Comparison of ENCODE assay signal across 20 cellular contexts in genomic region chr6:35376282-35376681, GRCh38. TPM values are rescaled to one million over a fixed set of nuclear protein-coding genes. Genes with fewer than 3 reads are reported as not detected.
DNase-seq lines count a peak whose midpoint lies in the region; ATAC-seq and TF ChIP-seq lines count a peak whose summit lies in the region.
"Had no signal": no experiment of that assay in that cellular context is flagged by ENCODE, and none has a peak within 500 bp of the region (broad histone marks: within the 10 kb centered on the region; RNA-seq: fewer than 3 reads in every experiment).

No MANE protein-coding gene starts in this region.

- no peaks in the 10 kb centered on the region for H3K9me2 ChIP-seq in OCI-LY7 (ENCODE audit: insufficient read depth, low read length)

- peak overlapping the region; percentile 84 for H3K27ac ChIP-seq in fibroblast of lung (ENCODE audit: insufficient read depth, low read length)
- H3K27ac ChIP-seq in thoracic aorta: peak overlapping the region; percentile 78 to 87
- no peak overlapping the region for H3K27ac ChIP-seq in OCI-LY7 (ENCODE audit: low read depth, low read length, poor library complexity, severe bottlenecking)
- H3K27ac ChIP-seq: 22Rv1, skin epidermis, tibial nerve, WERI-Rb-1 had no signal

- no peak overlapping the region for H3K4me3 Mint-ChIP-seq in activated CD4-positive, alpha-beta T cell treated with anti-CD3 and anti-CD28 coated beads, Interleukin-2, amount 10 ng/mL, durations not matched to agents 7 days and 5 days
- no peak overlapping the region for H3K4me3 Mint-ChIP-seq in activated CD4-positive, alpha-beta T cell treated with anti-CD3 and anti-CD28 coated beads for 36 hours
- H3K4me3 Mint-ChIP-seq: activated CD8-positive, alpha-beta T cell treated with anti-CD3 and anti-CD28 coated beads, Interleukin-2, amount 10 ng/mL, durations not matched to agents 7 days and 5 days; endodermal cell had no signal

- H3K4me1 ChIP-seq in fibroblast of lung (ENCODE audit: control insufficient read depth, extremely low read depth, insufficient read depth, low read length): peaks cover 23% of the 10 kb centered on the region
- peaks cover 20 to 44% of the 10 kb centered on the region in 2 donors for H3K4me1 ChIP-seq in thoracic aorta (ENCODE audit: control insufficient read depth in 1 of 2, low read depth in 2 of 2)
- peaks cover 10% of the 10 kb centered on the region for H3K4me1 ChIP-seq in OCI-LY7 (ENCODE audit: insufficient read depth, low read length, poor library complexity, severe bottlenecking)

- intact Hi-C loops in activated CD4-positive, alpha-beta T cell treated with anti-CD3 and anti-CD28 coated beads for 36 hours (cut with DNase I, micrococcal nuclease): no loop called here
- intact Hi-C loops in OCI-LY7 (cut with micrococcal nuclease; ENCODE audit: unreplicated experiment): no loop called here

- H3K27me3 Mint-ChIP-seq in activated CD4-positive, alpha-beta T cell treated with anti-CD3 and anti-CD28 coated beads, Interleukin-2, amount 10 ng/mL, durations not matched to agents 7 days and 5 days: no peaks in the 10 kb centered on the region
- no peaks in the 10 kb centered on the region for H3K27me3 Mint-ChIP-seq in activated CD4-positive, alpha-beta T cell treated with anti-CD3 and anti-CD28 coated beads for 36 hours

- no peak for ATAC-seq in activated CD4-positive, alpha-beta T cell treated with anti-CD3 and anti-CD28 coated beads for 36 hours
- ATAC-seq in thoracic aorta (ENCODE audit: insufficient number of reproducible peaks, low FRiP score, low read depth) (no peak), GM19324 (IDR thresholded peaks at IDR 0.05; ENCODE audit: low FRiP score, unreplicated experiment) (no peak)
- ATAC-seq: activated CD8-positive, alpha-beta T cell treated with anti-CD3 and anti-CD28 coated beads, Interleukin-2, amount 10 ng/mL, durations not matched to agents 7 days and 5 days had no signal

- H3K4me3 ChIP-seq in fibroblast of lung (replicated peaks in 1 of 4; ENCODE audit: control extremely low read depth in 1 of 4, insufficient read depth in 1 of 4, low read depth in 3 of 4, low read length in 4 of 4) (no peak overlapping the region), thoracic aorta (peak overlapping the region; percentile 59), OCI-LY7 (ENCODE audit: low read depth, low read length, poor library complexity, severe bottlenecking) (no peak overlapping the region)
- H3K4me3 ChIP-seq: skin epidermis, tibial nerve had no signal

- no TSS peak for BruUV-seq in OCI-LY7 (replicated peaks; lab: Mats Ljungman, UMichigan)

- H3K9ac ChIP-seq in fibroblast of lung (ENCODE audit: insufficient read depth, low read length): no peak overlapping the region

- peaks cover 31% of the 10 kb centered on the region for H3K36me3 Mint-ChIP-seq in activated CD4-positive, alpha-beta T cell treated with anti-CD3 and anti-CD28 coated beads, Interleukin-2, amount 10 ng/mL, durations not matched to agents 7 days and 5 days (ENCODE audit: low read depth)
- peaks cover 12% of the 10 kb centered on the region for H3K36me3 Mint-ChIP-seq in activated CD4-positive, alpha-beta T cell treated with anti-CD3 and anti-CD28 coated beads for 36 hours (ENCODE audit: low read depth)

- peaks cover 21% of the 10 kb centered on the region for H3K4me1 Mint-ChIP-seq in activated CD4-positive, alpha-beta T cell treated with anti-CD3 and anti-CD28 coated beads, Interleukin-2, amount 10 ng/mL, durations not matched to agents 7 days and 5 days
- peaks cover 24% of the 10 kb centered on the region for H3K4me1 Mint-ChIP-seq in activated CD4-positive, alpha-beta T cell treated with anti-CD3 and anti-CD28 coated beads for 36 hours
- H3K4me1 Mint-ChIP-seq: endodermal cell had no signal

- TF ChIP-seq CTCF in fibroblast of lung (conservative IDR thresholded peaks at IDR 0.05 in 1 of 2, IDR thresholded peaks at IDR 0.05 in 1 of 2; ENCODE audit: low read depth in 1 of 2, low read length in 2 of 2) (no peak), thoracic aorta (IDR thresholded peaks at IDR 0.05) (no peak), OCI-LY7 (conservative IDR thresholded peaks at IDR 0.05; ENCODE audit: low read length) (no peak)

- H3K27ac Mint-ChIP-seq in activated CD4-positive, alpha-beta T cell treated with anti-CD3 and anti-CD28 coated beads, Interleukin-2, amount 10 ng/mL, durations not matched to agents 7 days and 5 days: peak overlapping the region; percentile 42
- no peak overlapping the region for H3K27ac Mint-ChIP-seq in activated CD4-positive, alpha-beta T cell treated with anti-CD3 and anti-CD28 coated beads for 36 hours
- H3K27ac Mint-ChIP-seq: activated CD8-positive, alpha-beta T cell treated with anti-CD3 and anti-CD28 coated beads, Interleukin-2, amount 10 ng/mL, durations not matched to agents 7 days and 5 days; endodermal cell had no signal

- POLR2A ChIA-PET in activated CD4-positive, alpha-beta T cell treated with anti-CD3 and anti-CD28 coated beads, Interleukin-2, amount 10 ng/mL, durations not matched to agents 7 days and 5 days (lab: Charles Lee): no interaction called here
- POLR2A ChIA-PET in activated CD4-positive, alpha-beta T cell treated with anti-CD3 and anti-CD28 coated beads for 36 hours (lab: Charles Lee): no interaction called here
- POLR2A ChIA-PET in OCI-LY7 (lab: Charles Lee): no interaction called here

- no peak for DNase-seq in activated CD4-positive, alpha-beta T cell treated with anti-CD3 and anti-CD28 coated beads, Interleukin-2, amount 10 ng/mL, durations not matched to agents 7 days and 5 days
- no peak for DNase-seq in activated CD4-positive, alpha-beta T cell treated with anti-CD3 and anti-CD28 coated beads for 36 hours
- DNase-seq in OCI-M1 (lab: John Stamatoyannopoulos, UW) (peak; percentile 48), fibroblast of lung (ENCODE audit: low read depth in 2 of 2) (no peak), thoracic aorta (ENCODE audit: low spot score) (no peak), iPS-NIHi7 (ENCODE audit: extremely low spot score) (no peak), OCI-LY7 (ENCODE audit: low spot score) (no peak)
- DNase-seq: activated CD8-positive, alpha-beta T cell treated with anti-CD3 and anti-CD28 coated beads, Interleukin-2, amount 10 ng/mL, durations not matched to agents 7 days and 5 days; endodermal cell; H7; hypothalamus; NCI-H1417 treated with DMSO at 0.1 percent for 48 hours; NCI-H82; stimulated activated CD4-positive, alpha-beta T cell treated with anti-CD3 and anti-CD28 coated beads, Interleukin-4, amount 100 ng/mL, for 4 hours; stimulated activated CD8-positive, alpha-beta memory T cell treated with anti-CD3 and anti-CD28 coated beads, Interleukin-4, amount 100 ng/mL, for 48 hours; WERI-Rb-1 had no signal

- H3K79me2 ChIP-seq in fibroblast of lung (ENCODE audit: control insufficient read depth, insufficient read depth, low read length) (peaks cover 35% of the 10 kb centered on the region), OCI-LY7 (ENCODE audit: insufficient read depth, low read depth, low read length) (no peaks in the 10 kb centered on the region)

- CTCF ChIA-PET in activated CD4-positive, alpha-beta T cell treated with anti-CD3 and anti-CD28 coated beads, Interleukin-2, amount 10 ng/mL, durations not matched to agents 7 days and 5 days (lab: Charles Lee): interaction anchor here (1.1 to 1.5 kb wide), 2 partner anchors 11 to 90 kb away, joined by 3 to 6 read pairs; no protein-coding TSS in a partner anchor
- CTCF ChIA-PET in activated CD4-positive, alpha-beta T cell treated with anti-CD3 and anti-CD28 coated beads for 36 hours (lab: Charles Lee): interaction anchor here (0.9 to 1.3 kb wide), 2 partner anchors 14 to 73 kb away, joined by 3 to 5 read pairs; no protein-coding TSS in a partner anchor
- CTCF ChIA-PET in OCI-LY7 (lab: Charles Lee; ENCODE audit: unreplicated experiment): no interaction called here

- H3K9me3 ChIP-seq in fibroblast of lung (ENCODE audit: control insufficient read depth, insufficient read depth, low read depth, low read length) (no peaks in the 10 kb centered on the region), thoracic aorta (no peaks in the 10 kb centered on the region), OCI-LY7 (ENCODE audit: low read length) (no peaks in the 10 kb centered on the region)
- H3K9me3 ChIP-seq: tibial nerve had no signal

- no peaks in the 10 kb centered on the region for H4K20me1 ChIP-seq in fibroblast of lung (ENCODE audit: control insufficient read depth, extremely low read depth, insufficient read depth, low read length)
- H4K20me1 ChIP-seq in OCI-LY7 (ENCODE audit: insufficient read depth, low read length): no peaks in the 10 kb centered on the region

- H3K27me3 ChIP-seq in fibroblast of lung (ENCODE audit: control insufficient read depth, insufficient read depth, low read length): no peaks in the 10 kb centered on the region
- no peaks in the 10 kb centered on the region for H3K27me3 ChIP-seq in thoracic aorta (replicated peaks; ENCODE audit: insufficient read depth)
- H3K27me3 ChIP-seq: tibial nerve had no signal

- H2AFZ ChIP-seq in fibroblast of lung (ENCODE audit: low read length) (no peak overlapping the region), OCI-LY7 (ENCODE audit: low read length) (no peak overlapping the region)

- H3K4me2 ChIP-seq in fibroblast of lung (ENCODE audit: extremely low read depth, insufficient read depth, low read length) (peak overlapping the region; percentile 23), OCI-LY7 (ENCODE audit: low read length) (no peak overlapping the region)

- no peaks in the 10 kb centered on the region for H3K9me3 Mint-ChIP-seq in activated CD4-positive, alpha-beta T cell treated with anti-CD3 and anti-CD28 coated beads, Interleukin-2, amount 10 ng/mL, durations not matched to agents 7 days and 5 days
- no peaks in the 10 kb centered on the region for H3K9me3 Mint-ChIP-seq in activated CD4-positive, alpha-beta T cell treated with anti-CD3 and anti-CD28 coated beads for 36 hours (ENCODE audit: low read depth)
- H3K9me3 Mint-ChIP-seq: endodermal cell had no signal

- H3K36me3 ChIP-seq in fibroblast of lung (ENCODE audit: control insufficient read depth, insufficient read depth, low read length) (no peaks in the 10 kb centered on the region), thoracic aorta (no peaks in the 10 kb centered on the region), OCI-LY7 (ENCODE audit: insufficient read depth, low read length) (no peaks in the 10 kb centered on the region)
- H3K36me3 ChIP-seq: tibial nerve, WERI-Rb-1 had no signal

RNA-seq across cellular contexts. Expression of gene PPARD, which starts 33.9 kb away (rescaled TPM):
- total RNA-seq in activated CD4-positive, alpha-beta T cell treated with anti-CD3 and anti-CD28 coated beads, Interleukin-2, amount 10 ng/mL, durations not matched to agents 7 days and 5 days: 10 to 100 TPM; 24.4 to 25.8 TPM
- total RNA-seq in activated CD4-positive, alpha-beta T cell treated with anti-CD3 and anti-CD28 coated beads for 36 hours: 10 to 100 TPM; 16.5 to 19.2 TPM
- 9.8 and 16.3 TPM in 2 replicates for total RNA-seq in fibroblast of lung
- polyA plus RNA-seq in fibroblast of lung: 14.8 and 27.5 TPM in 2 replicates
- 23.6 and 39.7 TPM in 2 replicates for polyA plus RNA-seq in fibroblast of lung (2012)
- 49.9 and 72.6 TPM in 2 replicates for polyA minus RNA-seq in fibroblast of lung (ENCODE audit: low replicate concordance)
- 10 to 100 TPM; 15.8 to 38.4 TPM for total RNA-seq in thoracic aorta
- total RNA-seq in OCI-LY7 (2014; rRNA removed; shearing (Covaris generic)): 4.6 and 6.1 TPM in 2 replicates
- 11.9 and 13.1 TPM in 2 replicates for total RNA-seq in OCI-LY7 (2022)
